In the genomic region with DNA sequence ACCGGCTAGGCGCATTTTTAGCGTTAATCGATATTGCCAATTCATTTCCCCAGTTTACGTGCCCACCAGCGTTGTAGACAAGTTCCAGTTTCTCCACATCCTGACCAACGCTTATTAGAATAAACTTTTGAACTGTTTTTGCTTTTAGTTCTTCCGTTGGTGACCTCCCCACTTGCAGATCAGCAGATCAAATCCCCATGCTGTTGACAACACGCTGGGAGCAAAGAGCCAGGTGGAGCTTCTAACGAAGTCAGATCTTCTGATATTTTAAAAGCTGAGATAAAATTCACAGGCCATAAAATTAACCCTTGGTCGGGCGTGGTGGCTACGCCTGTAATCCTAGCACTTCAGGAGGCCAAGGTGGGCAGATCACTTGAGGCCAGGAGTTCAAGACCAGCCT, we compare ENCODE assay signal across 18 cellular contexts. TPM values are rescaled to one million over a fixed set of nuclear protein-coding genes. Genes with fewer than 3 reads are reported as not detected.
DNase-seq lines count a peak whose midpoint lies in the region; ATAC-seq and TF ChIP-seq lines count a peak whose summit lies in the region.
"Had no signal": no experiment of that assay in that cellular context is flagged by ENCODE, and none has a peak within 500 bp of the region (broad histone marks: within the 10 kb centered on the region; RNA-seq: fewer than 3 reads in every experiment).

No MANE protein-coding gene starts in this region.

- peak overlapping the region; percentile 74 for H3K27ac Mint-ChIP-seq in stimulated activated naive CD8-positive, alpha-beta T cell treated with anti-CD3 and anti-CD28 coated beads, Interleukin-15, Interleukin-2, amounts not matched to agents 100 ng/mL and 50 ng/mL, for 24 hours
- H3K27ac Mint-ChIP-seq in stimulated activated naive CD8-positive, alpha-beta T cell treated with anti-CD3 and anti-CD28 coated beads, Interleukin-15, amount 100 ng/mL, for 72 hours: peak overlapping the region in 1 of 2 donors; percentile 63
- peak overlapping the region; percentile 79 for H3K27ac Mint-ChIP-seq in activated CD8-positive, alpha-beta T cell treated with anti-CD3 and anti-CD28 coated beads, Interleukin-2, amount 10 ng/mL, durations not matched to agents 7 days and 5 days
- H3K27ac Mint-ChIP-seq in memory B cell (peak overlapping the region; percentile 28), endothelial cell (ENCODE audit: unreplicated experiment) (no peak overlapping the region)
- H3K27ac Mint-ChIP-seq: HFFc6; stimulated activated memory B cell treated with anti-CD40 and anti-IgM and Interleukin-4, amounts not matched to agents 10 μg/mL and 1 μg/mL and 100 μg/mL, for 72 hours had no signal

- no peaks in the 10 kb centered on the region for H3K36me3 Mint-ChIP-seq in stimulated activated naive CD8-positive, alpha-beta T cell treated with anti-CD3 and anti-CD28 coated beads, Interleukin-15, Interleukin-2, amounts not matched to agents 100 ng/mL and 50 ng/mL, for 24 hours (ENCODE audit: low read depth)
- peaks cover 21% of the 10 kb centered on the region for H3K36me3 Mint-ChIP-seq in activated CD8-positive, alpha-beta T cell treated with anti-CD3 and anti-CD28 coated beads, Interleukin-2, amount 10 ng/mL, durations not matched to agents 7 days and 5 days (ENCODE audit: low read depth)
- H3K36me3 Mint-ChIP-seq in memory B cell: no peaks in the 10 kb centered on the region
- peaks cover 2% of the 10 kb centered on the region for H3K36me3 Mint-ChIP-seq in endothelial cell (ENCODE audit: low read depth, unreplicated experiment)
- H3K36me3 Mint-ChIP-seq: stimulated activated memory B cell treated with anti-CD40 and anti-IgM and Interleukin-4, amounts not matched to agents 10 μg/mL and 1 μg/mL and 100 μg/mL, for 72 hours had no signal

- no peak overlapping the region for H3K4me3 Mint-ChIP-seq in stimulated activated naive CD8-positive, alpha-beta T cell treated with anti-CD3 and anti-CD28 coated beads, Interleukin-15, Interleukin-2, amounts not matched to agents 100 ng/mL and 50 ng/mL, for 24 hours
- peak overlapping the region in 1 of 2 donors; percentile 24 for H3K4me3 Mint-ChIP-seq in stimulated activated naive CD8-positive, alpha-beta T cell treated with anti-CD3 and anti-CD28 coated beads, Interleukin-15, amount 100 ng/mL, for 72 hours
- no peak overlapping the region for H3K4me3 Mint-ChIP-seq in activated CD8-positive, alpha-beta T cell treated with anti-CD3 and anti-CD28 coated beads, Interleukin-2, amount 10 ng/mL, durations not matched to agents 7 days and 5 days
- H3K4me3 Mint-ChIP-seq in memory B cell (no peak overlapping the region), endothelial cell (ENCODE audit: unreplicated experiment) (no peak overlapping the region)
- H3K4me3 Mint-ChIP-seq: HFFc6; stimulated activated memory B cell treated with anti-CD40 and anti-IgM and Interleukin-4, amounts not matched to agents 10 μg/mL and 1 μg/mL and 100 μg/mL, for 72 hours had no signal

- POLR2A ChIA-PET in activated CD8-positive, alpha-beta T cell treated with anti-CD3 and anti-CD28 coated beads, Interleukin-2, amount 10 ng/mL, durations not matched to agents 7 days and 5 days (lab: Charles Lee): interaction anchor here (0.9 to 1.1 kb wide), 3 partner anchors 9 to 20 kb away, joined by 3 to 4 read pairs (median 4); no protein-coding TSS in a partner anchor

- no peaks in the 10 kb centered on the region for H3K9me3 Mint-ChIP-seq in stimulated activated naive CD8-positive, alpha-beta T cell treated with anti-CD3 and anti-CD28 coated beads, Interleukin-15, Interleukin-2, amounts not matched to agents 100 ng/mL and 50 ng/mL, for 24 hours
- no peaks in the 10 kb centered on the region for H3K9me3 Mint-ChIP-seq in stimulated activated naive CD8-positive, alpha-beta T cell treated with anti-CD3 and anti-CD28 coated beads, Interleukin-15, amount 100 ng/mL, for 72 hours
- H3K9me3 Mint-ChIP-seq in activated CD8-positive, alpha-beta T cell treated with anti-CD3 and anti-CD28 coated beads, Interleukin-2, amount 10 ng/mL, durations not matched to agents 7 days and 5 days (ENCODE audit: insufficient read depth): no peaks in the 10 kb centered on the region
- H3K9me3 Mint-ChIP-seq in memory B cell (no peaks in the 10 kb centered on the region), endothelial cell (ENCODE audit: unreplicated experiment) (no peaks in the 10 kb centered on the region)
- H3K9me3 Mint-ChIP-seq: HFFc6; stimulated activated memory B cell treated with anti-CD40 and anti-IgM and Interleukin-4, amounts not matched to agents 10 μg/mL and 1 μg/mL and 100 μg/mL, for 72 hours had no signal

- ATAC-seq in stimulated activated naive CD8-positive, alpha-beta T cell treated with anti-CD3 and anti-CD28 coated beads, Interleukin-15, amount 100 ng/mL, for 72 hours: no peak
- no peak for ATAC-seq in activated CD8-positive, alpha-beta T cell treated with anti-CD3 and anti-CD28 coated beads, Interleukin-2, amount 10 ng/mL, durations not matched to agents 7 days and 5 days
- ATAC-seq in memory B cell (ENCODE audit: low read depth): no peak
- ATAC-seq in HG03520 (IDR thresholded peaks at IDR 0.05; ENCODE audit: unreplicated experiment): no peak
- ATAC-seq: heart right ventricle; pancreas; right lobe of liver; stimulated activated memory B cell treated with anti-CD40 and anti-IgM and Interleukin-4, amounts not matched to agents 10 μg/mL and 1 μg/mL and 100 μg/mL, for 72 hours had no signal

- TF ChIP-seq CTCF in endothelial cell (IDR thresholded peaks at IDR 0.05; ENCODE audit: unreplicated experiment): no peak

- DNase-seq in stimulated activated naive CD8-positive, alpha-beta T cell treated with anti-CD3 and anti-CD28 coated beads, Interleukin-15, amount 100 ng/mL, for 72 hours: no peak
- DNase-seq in activated CD8-positive, alpha-beta T cell treated with anti-CD3 and anti-CD28 coated beads, Interleukin-2, amount 10 ng/mL, durations not matched to agents 7 days and 5 days: no peak
- DNase-seq in memory B cell (ENCODE audit: low spot score in 2 of 2) (no peak), NCI-H69 (lab: John Stamatoyannopoulos, UW) (no peak), endothelial cell (ENCODE audit: low spot score) (no peak), DMS114 treated with DMSO at 0.1 percent for 48 hours (lab: John Stamatoyannopoulos, UW; ENCODE audit: unreplicated experiment) (no peak)
- DNase-seq: activated CD8-positive, alpha-beta memory T cell treated with anti-CD3 and anti-CD28 coated beads for 24 hours; heart right ventricle; HFFc6; NCI-H187; NCI-H2227 treated with DMSO at 0.1 percent for 48 hours; NK-92 treated with Interleukin-12 subunit alpha and Interleukin-12 subunit beta, amount 100 ng/mL, for 24 hours; pancreas; right lobe of liver; thyroid gland had no signal

- CTCF ChIA-PET in activated CD8-positive, alpha-beta T cell treated with anti-CD3 and anti-CD28 coated beads, Interleukin-2, amount 10 ng/mL, durations not matched to agents 7 days and 5 days (lab: Charles Lee): interaction anchor here (1.0 to 11.7 kb wide), 10 partner anchors 12 to 323 kb away, joined by 3 to 213 read pairs (median 8); no protein-coding TSS in a partner anchor

- no peaks in the 10 kb centered on the region for H3K27me3 Mint-ChIP-seq in stimulated activated naive CD8-positive, alpha-beta T cell treated with anti-CD3 and anti-CD28 coated beads, Interleukin-15, Interleukin-2, amounts not matched to agents 100 ng/mL and 50 ng/mL, for 24 hours
- no peaks in the 10 kb centered on the region for H3K27me3 Mint-ChIP-seq in stimulated activated naive CD8-positive, alpha-beta T cell treated with anti-CD3 and anti-CD28 coated beads, Interleukin-15, amount 100 ng/mL, for 72 hours
- peaks cover 4% of the 10 kb centered on the region for H3K27me3 Mint-ChIP-seq in activated CD8-positive, alpha-beta T cell treated with anti-CD3 and anti-CD28 coated beads, Interleukin-2, amount 10 ng/mL, durations not matched to agents 7 days and 5 days (ENCODE audit: low read depth)
- H3K27me3 Mint-ChIP-seq in memory B cell: no peaks in the 10 kb centered on the region
- H3K27me3 Mint-ChIP-seq in endothelial cell (ENCODE audit: unreplicated experiment): peaks cover 3% of the 10 kb centered on the region
- H3K27me3 Mint-ChIP-seq: stimulated activated memory B cell treated with anti-CD40 and anti-IgM and Interleukin-4, amounts not matched to agents 10 μg/mL and 1 μg/mL and 100 μg/mL, for 72 hours had no signal

- H3K4me1 Mint-ChIP-seq in stimulated activated naive CD8-positive, alpha-beta T cell treated with anti-CD3 and anti-CD28 coated beads, Interleukin-15, Interleukin-2, amounts not matched to agents 100 ng/mL and 50 ng/mL, for 24 hours (ENCODE audit: low read depth): peaks cover 50% of the 10 kb centered on the region
- H3K4me1 Mint-ChIP-seq in stimulated activated naive CD8-positive, alpha-beta T cell treated with anti-CD3 and anti-CD28 coated beads, Interleukin-15, amount 100 ng/mL, for 72 hours: peaks cover 60% of the 10 kb centered on the region
- H3K4me1 Mint-ChIP-seq in activated CD8-positive, alpha-beta T cell treated with anti-CD3 and anti-CD28 coated beads, Interleukin-2, amount 10 ng/mL, durations not matched to agents 7 days and 5 days (ENCODE audit: low read depth): peaks cover 66% of the 10 kb centered on the region
- H3K4me1 Mint-ChIP-seq in memory B cell (peaks cover 9% of the 10 kb centered on the region), endothelial cell (ENCODE audit: unreplicated experiment) (peaks cover 12% of the 10 kb centered on the region)

RNA-seq across cellular contexts. Expression of a gene that starts 21.2 kb away (rescaled TPM):
- 1 to 10 TPM; 1.9 to 2.8 TPM for total RNA-seq in activated CD8-positive, alpha-beta T cell treated with anti-CD3 and anti-CD28 coated beads, Interleukin-2, amount 10 ng/mL, durations not matched to agents 7 days and 5 days
- 19.4 TPM for total RNA-seq in endothelial cell (ENCODE audit: unreplicated experiment)

RNA-seq across cellular contexts. Expression of a gene that starts 31.3 kb away (rescaled TPM):
- 100 to 1,000 TPM; 147 to 159 TPM for total RNA-seq in activated CD8-positive, alpha-beta T cell treated with anti-CD3 and anti-CD28 coated beads, Interleukin-2, amount 10 ng/mL, durations not matched to agents 7 days and 5 days
- total RNA-seq in endothelial cell (ENCODE audit: unreplicated experiment): 76.3 TPM

RNA-seq across cellular contexts. Expression of a gene that starts 32.1 kb away (rescaled TPM):
- 1 to 10 TPM; 1.5 to 1.9 TPM for total RNA-seq in activated CD8-positive, alpha-beta T cell treated with anti-CD3 and anti-CD28 coated beads, Interleukin-2, amount 10 ng/mL, durations not matched to agents 7 days and 5 days
- total RNA-seq in endothelial cell (ENCODE audit: unreplicated experiment): 2.4 TPM

RNA-seq across cellular contexts. Expression of a gene that starts 36.6 kb away (rescaled TPM):
- 1 to 10 TPM; 7.5 to 8.4 TPM for total RNA-seq in activated CD8-positive, alpha-beta T cell treated with anti-CD3 and anti-CD28 coated beads, Interleukin-2, amount 10 ng/mL, durations not matched to agents 7 days and 5 days
- total RNA-seq in endothelial cell (ENCODE audit: unreplicated experiment): 127 TPM

RNA-seq across cellular contexts. Expression of a gene that starts 41.9 kb away (rescaled TPM):
- 10 to 100 TPM; 39.4 to 39.9 TPM for total RNA-seq in activated CD8-positive, alpha-beta T cell treated with anti-CD3 and anti-CD28 coated beads, Interleukin-2, amount 10 ng/mL, durations not matched to agents 7 days and 5 days
- 38.8 TPM for total RNA-seq in endothelial cell (ENCODE audit: unreplicated experiment)
